ENCODE assay signal across 17 cellular contexts in genomic region chr12:109513977-109514376, GRCh38.
"Had no signal": no experiment of that assay in that cellular context is flagged by ENCODE, and none has a peak within 500 bp of the region (broad histone marks: within the 10 kb centered on the region; RNA-seq: fewer than 3 reads in every experiment).

No MANE protein-coding gene starts in this region.

- H3K4me1 ChIP-seq: sigmoid colon, transverse colon had no signal

- FAIRE-seq: endometrium, islet of Langerhans had no signal

- H3K9me3 ChIP-seq: esophagus muscularis mucosa, left ventricle myocardium inferior, sigmoid colon, transverse colon had no signal

- DNase-seq: activated CD4-positive, alpha-beta T cell treated with anti-CD3 and anti-CD28 coated beads, Interleukin-2, amount 50 U/mL, for 48 hours; activated CD4-positive, CD25-positive, alpha-beta regulatory T cell treated with anti-CD3 and anti-CD28 coated beads, Interleukin-2, amount 50 U/mL, for 72 hours; activated CD8-positive, alpha-beta memory T cell treated with anti-CD3 and anti-CD28 coated beads, Interleukin-2, amount 10 ng/mL, durations not matched to agents 7 days and 5 days; activated gamma-delta T cell treated with Interleukin-2 at 50 U/mL for 16 hours; activated naive CD8-positive, alpha-beta T cell treated with anti-CD3 and anti-CD28 coated beads, Interleukin-2, amount 10 ng/mL, durations not matched to agents 7 days and 5 days; activated T-cell treated with anti-CD3 and anti-CD28 coated beads, Interleukin-2, amount 50 U/mL, for 48 hours; anterior cingulate cortex; dorsolateral prefrontal cortex; left ventricle myocardium inferior; sigmoid colon; stimulated activated CD4-positive, alpha-beta T cell treated with anti-CD3 and anti-CD28 coated beads, Interleukin-2, amount 100 ng/mL, for 24 hours; stimulated activated naive CD4-positive, alpha-beta T cell; substantia nigra; transverse colon had no signal

- H3K27ac ChIP-seq: dorsolateral prefrontal cortex, esophagus muscularis mucosa, left ventricle myocardium inferior, sigmoid colon, transverse colon had no signal

- H3K4me3 ChIP-seq: dorsolateral prefrontal cortex, esophagus muscularis mucosa, left ventricle myocardium inferior, sigmoid colon, transverse colon had no signal

- ATAC-seq: activated CD8-positive, alpha-beta memory T cell treated with anti-CD3 and anti-CD28 coated beads, Interleukin-2, amount 10 ng/mL, durations not matched to agents 7 days and 5 days had no signal

- H3K27me3 ChIP-seq: dorsolateral prefrontal cortex, esophagus muscularis mucosa, sigmoid colon, transverse colon had no signal
